Comparison of ENCODE assay signal across 23 cellular contexts in the genomic region with DNA sequence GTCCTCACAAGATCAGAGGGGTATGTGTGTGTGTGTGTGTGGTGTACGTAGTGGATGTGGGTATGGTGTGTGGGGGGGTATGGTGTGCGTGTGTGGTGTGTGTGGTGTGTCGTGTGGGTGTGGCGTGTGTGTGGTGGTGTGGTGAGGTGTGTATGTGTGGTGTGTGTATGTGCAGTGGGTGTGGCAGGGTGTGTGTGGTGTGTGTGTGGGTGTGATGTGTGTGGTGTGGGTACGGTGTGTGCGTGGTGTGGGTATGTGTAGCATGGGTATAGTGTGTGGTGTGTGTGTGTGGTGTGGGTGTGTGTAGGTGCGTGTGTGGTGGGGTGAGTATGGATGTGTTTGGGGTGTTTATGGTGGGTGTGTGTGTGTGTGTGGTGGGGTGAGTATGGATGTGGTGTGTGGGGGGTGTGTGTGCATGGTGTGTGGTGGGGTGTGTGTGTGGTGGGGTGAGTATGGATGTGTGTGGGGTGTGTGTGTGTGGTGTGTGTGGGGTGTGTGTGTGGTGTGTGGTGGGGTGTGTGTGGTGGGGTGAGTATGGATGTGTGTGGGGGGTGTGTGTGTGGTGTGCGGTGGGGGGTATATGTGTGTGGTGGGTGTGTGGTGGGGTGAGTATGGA.
DNase-seq lines count a peak whose midpoint lies in the region; ATAC-seq, FAIRE-seq and TF ChIP-seq lines count a peak whose summit lies in the region.
"Had no signal": no experiment of that assay in that cellular context is flagged by ENCODE, and none has a peak within 500 bp of the region (broad histone marks: within the 10 kb centered on the region; RNA-seq: fewer than 3 reads in every experiment).

No MANE protein-coding gene starts in this region.

- no peaks in the 10 kb centered on the region for H3K4me1 Mint-ChIP-seq in activated CD8-positive, alpha-beta memory T cell treated with anti-CD3 and anti-CD28 coated beads, Interleukin-2, amount 10 ng/mL, durations not matched to agents 7 days and 5 days
- H3K4me1 Mint-ChIP-seq: CD14-positive monocyte had no signal

- no peaks in the 10 kb centered on the region for H4K20me1 ChIP-seq in osteoblast (ENCODE audit: insufficient read depth, low read length)

- TF ChIP-seq POLR2A in A549 (IDR thresholded peaks at IDR 0.05; ENCODE audit: low read length) (no peak), testis (IDR thresholded peaks at IDR 0.05) (no peak)

- H3K27ac ChIP-seq in A549: peak overlapping the region; percentile 62 to 87
- no peak overlapping the region for H3K27ac ChIP-seq in heart right ventricle
- peak overlapping the region; percentile 10 for H3K27ac ChIP-seq in osteoblast (ENCODE audit: low read depth, low read length)
- no peak overlapping the region for H3K27ac ChIP-seq in testis
- H3K27ac ChIP-seq: suprapubic skin, vagina had no signal

- H3K9me3 ChIP-seq in A549 (no peaks in the 10 kb centered on the region), heart right ventricle (no peaks in the 10 kb centered on the region), osteoblast (ENCODE audit: low read depth, low read length) (no peaks in the 10 kb centered on the region), testis (no peaks in the 10 kb centered on the region)
- H3K9me3 ChIP-seq: suprapubic skin, vagina had no signal

- TF ChIP-seq CTCF in A549 (IDR thresholded peaks at IDR 0.05) (no peak), heart right ventricle (IDR thresholded peaks at IDR 0.05) (no peak), osteoblast (IDR thresholded peaks at IDR 0.05; ENCODE audit: extremely low read depth, low read depth, low read length) (no peak), testis (IDR thresholded peaks at IDR 0.05) (no peak), GM20000 (IDR thresholded peaks at IDR 0.05; ENCODE audit: extremely low read depth, missing control alignments) (no peak)

- H3K36me3 Mint-ChIP-seq in activated CD8-positive, alpha-beta memory T cell treated with anti-CD3 and anti-CD28 coated beads, Interleukin-2, amount 10 ng/mL, durations not matched to agents 7 days and 5 days: no peaks in the 10 kb centered on the region
- H3K36me3 Mint-ChIP-seq: activated naive CD8-positive, alpha-beta T cell; CD14-positive monocyte; natural killer cell; WTC11 had no signal

- no peak overlapping the region for H3K4me3 Mint-ChIP-seq in activated CD8-positive, alpha-beta memory T cell treated with anti-CD3 and anti-CD28 coated beads, Interleukin-2, amount 10 ng/mL, durations not matched to agents 7 days and 5 days
- H3K4me3 Mint-ChIP-seq: activated naive CD8-positive, alpha-beta T cell; CD14-positive monocyte; HFFc6; natural killer cell; WTC11 had no signal

- FAIRE-seq in A549 (lab: Jason Lieb, UNC): no peak
- peak; percentile 100 for FAIRE-seq in HTR-8/SVneo (lab: Jason Lieb, UNC)

- no peak overlapping the region for H2AFZ ChIP-seq in osteoblast (ENCODE audit: low read length)

- H3K4me3 ChIP-seq in A549 (no peak overlapping the region), heart right ventricle (no peak overlapping the region), osteoblast (ENCODE audit: insufficient read depth, low read length) (no peak overlapping the region), testis (no peak overlapping the region)
- H3K4me3 ChIP-seq: suprapubic skin, vagina had no signal

- H3K4me1 ChIP-seq in A549 (peaks cover 71% of the 10 kb centered on the region), heart right ventricle (peaks cover 0 to 10% (median 0%) of the 10 kb centered on the region in 9 donors), osteoblast (ENCODE audit: insufficient read depth, low read length) (peaks cover 24% of the 10 kb centered on the region), testis (no peaks in the 10 kb centered on the region)
- H3K4me1 ChIP-seq: suprapubic skin had no signal

- TF ChIP-seq EP300 in A549 (IDR thresholded peaks at IDR 0.05): no peak

- no peak for TF ChIP-seq RAD21 in A549 (conservative IDR thresholded peaks at IDR 0.05 in 1 of 2, IDR thresholded peaks at IDR 0.05 in 1 of 2)

- H3K79me2 ChIP-seq in osteoblast (ENCODE audit: insufficient read depth, low read length): peaks cover 5% of the 10 kb centered on the region

- WGBS in A549 (ENCODE audit: missing lambda C conversion rate): 91% methylated on average over 7 of the region's 8 CpGs
- 97 to 98% methylated on average over 8 of the region's 8 CpGs for WGBS in heart right ventricle, 2 donors
- WGBS in testis, 2 donors: 95% methylated on average over 8 of the region's 8 CpGs

- ATAC-seq in A549: 0 out of 6 replicates have a peak, but pooled peaks of 1 of the 2 experiments have one; percentile 19
- peak in 5 of 8 donors; percentile 18 to 66 (median 23) for ATAC-seq in heart right ventricle
- no peak for ATAC-seq in activated CD8-positive, alpha-beta memory T cell treated with anti-CD3 and anti-CD28 coated beads, Interleukin-2, amount 10 ng/mL, durations not matched to agents 7 days and 5 days
- ATAC-seq: WTC11 had no signal

- intact Hi-C loops in heart right ventricle (cut with DNase I): no loop called here
- intact Hi-C loops in testis (cut with DNase I; ENCODE audit: low total_unique reads): no loop called here

- H3K9me3 Mint-ChIP-seq in activated CD8-positive, alpha-beta memory T cell treated with anti-CD3 and anti-CD28 coated beads, Interleukin-2, amount 10 ng/mL, durations not matched to agents 7 days and 5 days (ENCODE audit: low read depth): no peaks in the 10 kb centered on the region
- H3K9me3 Mint-ChIP-seq: activated T-helper 2 cell treated with anti-CD3 and anti-CD28 coated beads, Interferon-gamma antibody, Interleukin-2, Interleukin-4, amounts not matched to agents 10 μg/mL and 5 μg/mL and 100 μg/mL, durations not matched to agents 14 hours and 24 hours and 36 hours; HFFc6; natural killer cell; WTC11 had no signal

- DNase-seq in A549 (ENCODE audit: low read depth in 1 of 2, low spot score in 1 of 2): no peak
- DNase-seq in HTR-8/SVneo (ENCODE audit: insufficient read length, low spot score): no peak
- no peak for DNase-seq in heart right ventricle
- DNase-seq in osteoblast (ENCODE audit: insufficient read length, low spot score, missing footprints): no peak
- no peak for DNase-seq in activated CD8-positive, alpha-beta memory T cell treated with anti-CD3 and anti-CD28 coated beads, Interleukin-2, amount 10 ng/mL, durations not matched to agents 7 days and 5 days
- DNase-seq in testis: no peak
- DNase-seq in GM20000 (ENCODE audit: low spot score): no peak
- no peak for DNase-seq in D341Med (ENCODE audit: low spot score)
- DNase-seq: activated CD8-positive, alpha-beta memory T cell treated with anti-CD3 and anti-CD28 coated beads, Interleukin-2, amount 50 U/mL, for 48 hours; HFFc6; KG1; natural killer cell; NCI-H1436; OCI-M1; stimulated activated CD4-positive, alpha-beta T cell treated with anti-CD3 and anti-CD28 coated beads, Interleukin-1b, Interleukin-23, amount 100 ng/mL, for 48 hours; T-helper 9 cell had no signal

- peak overlapping the region; percentile 44 for H3K4me2 ChIP-seq in A549
- no peak overlapping the region for H3K4me2 ChIP-seq in osteoblast (ENCODE audit: insufficient read depth, low read length)

- POLR2A ChIA-PET in A549 (lab: Yijun Ruan, JAX): no interaction called here

- H3K27ac Mint-ChIP-seq in activated CD8-positive, alpha-beta memory T cell treated with anti-CD3 and anti-CD28 coated beads, Interleukin-2, amount 10 ng/mL, durations not matched to agents 7 days and 5 days: no peak overlapping the region
- H3K27ac Mint-ChIP-seq: activated naive CD8-positive, alpha-beta T cell; activated T-helper 2 cell treated with anti-CD3 and anti-CD28 coated beads, Interferon-gamma antibody, Interleukin-2, Interleukin-4, amounts not matched to agents 10 μg/mL and 5 μg/mL and 100 μg/mL, durations not matched to agents 14 hours and 24 hours and 36 hours; HFFc6; progenitor cell of endocrine pancreas; WTC11 had no signal

- H3K27me3 ChIP-seq in heart right ventricle: no peaks in the 10 kb centered on the region
- H3K27me3 ChIP-seq in osteoblast (ENCODE audit: insufficient read depth, low read length): no peaks in the 10 kb centered on the region
- H3K27me3 ChIP-seq in testis: no peaks in the 10 kb centered on the region
- H3K27me3 ChIP-seq: suprapubic skin, vagina had no signal

- CTCF ChIA-PET in A549 (lab: Yijun Ruan, JAX): no interaction called here
- CTCF ChIA-PET in activated CD8-positive, alpha-beta memory T cell treated with anti-CD3 and anti-CD28 coated beads, Interleukin-2, amount 10 ng/mL, durations not matched to agents 7 days and 5 days (lab: Charles Lee): no interaction called here

- peaks cover 0 to 47% (median 7%) of the 10 kb centered on the region in 9 donors for H3K36me3 ChIP-seq in heart right ventricle
- peaks cover 50% of the 10 kb centered on the region for H3K36me3 ChIP-seq in osteoblast (ENCODE audit: insufficient read depth, low read length)
- no peaks in the 10 kb centered on the region for H3K36me3 ChIP-seq in testis (ENCODE audit: low read depth, missing control alignments)

- peaks cover 4% of the 10 kb centered on the region for H3K27me3 Mint-ChIP-seq in activated CD8-positive, alpha-beta memory T cell treated with anti-CD3 and anti-CD28 coated beads, Interleukin-2, amount 10 ng/mL, durations not matched to agents 7 days and 5 days
- H3K27me3 Mint-ChIP-seq: progenitor cell of endocrine pancreas had no signal

TF ChIP-seq in A549, 52 proteins besides CTCF, POLR2A, EP300 and RAD21 (continues in another document):
- TF ChIP-seq FOXS1 (CRISPR knock-in tag; IDR thresholded peaks at IDR 0.05) (no peak), EHMT2 (IDR thresholded peaks at IDR 0.05; ENCODE audit: low read depth) (no peak), MYC (IDR thresholded peaks at IDR 0.05; ENCODE audit: borderline replicate concordance, low read length) (no peak)

Comparison
In these comparisons a context has a peak if more than half of its experiments do, and no peak if none do; other contexts are left out.
1. H3K27ac ChIP-seq: peak in A549 (2 of 2) and osteoblast (single experiment); none in heart right ventricle (0 of 10) and testis (0 of 2).